In the genomic region with DNA sequence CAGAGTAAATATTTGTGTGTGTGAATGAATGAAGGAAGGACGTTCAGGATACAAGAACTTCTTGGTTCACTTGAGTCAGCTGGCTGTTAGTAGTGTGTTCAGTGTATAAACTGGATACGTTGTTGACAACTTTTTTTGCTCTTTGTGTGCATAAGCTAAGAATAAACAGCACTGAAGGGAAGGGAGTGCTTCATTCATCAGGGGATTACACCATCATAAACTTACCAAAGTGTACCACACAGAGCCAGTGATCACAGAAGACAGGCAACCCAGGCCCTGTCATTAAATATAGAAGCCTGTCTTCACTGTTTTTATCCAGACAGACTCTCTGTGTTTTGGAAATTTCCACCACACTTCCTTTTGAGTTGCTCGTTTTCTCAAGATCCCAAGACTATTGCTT, we compare ENCODE assay signal across 19 cellular contexts. TPM values are rescaled to one million over a fixed set of nuclear protein-coding genes. Genes with fewer than 3 reads are reported as not detected.
"Had no signal": no experiment of that assay in that cellular context is flagged by ENCODE, and none has a peak within 500 bp of the region (broad histone marks: within the 10 kb centered on the region; RNA-seq: fewer than 3 reads in every experiment).

No MANE protein-coding gene starts in this region.

- H3K4me1 Mint-ChIP-seq: naive thymus-derived CD4-positive, alpha-beta T cell; T-cell had no signal

- H3K9me2 ChIP-seq: SK-N-SH had no signal

- H3K27me3 ChIP-seq: testis had no signal

- H3K4me1 ChIP-seq: testis had no signal

- H3K4me3 Mint-ChIP-seq: activated naive CD4-positive, alpha-beta T cell treated with anti-CD3 and anti-CD28 coated beads for 36 hours; activated naive CD8-positive, alpha-beta T cell treated with anti-CD3 and anti-CD28 coated beads, Interleukin-2, amount 50 U/mL, for 24 hours; dendritic cell treated with granulocyte-macrophage colony-stimulating factor and Interleukin-4, amounts not matched to agents 40 ng/mL and 50 ng/mL, for 4 days; naive thymus-derived CD4-positive, alpha-beta T cell; stimulated activated naive CD8-positive, alpha-beta T cell treated with anti-CD3 and anti-CD28 coated beads, Interleukin-15, amount 100 ng/mL, for 72 hours; T-cell had no signal

- H3K27ac Mint-ChIP-seq: activated naive CD4-positive, alpha-beta T cell treated with anti-CD3 and anti-CD28 coated beads for 36 hours; activated naive CD8-positive, alpha-beta T cell treated with anti-CD3 and anti-CD28 coated beads, Interleukin-2, amount 50 U/mL, for 24 hours; dendritic cell treated with granulocyte-macrophage colony-stimulating factor and Interleukin-4, amounts not matched to agents 40 ng/mL and 50 ng/mL, for 4 days; naive thymus-derived CD4-positive, alpha-beta T cell; stimulated activated naive CD8-positive, alpha-beta T cell treated with anti-CD3 and anti-CD28 coated beads, Interleukin-15, amount 100 ng/mL, for 72 hours; T-cell had no signal

- H3K36me3 Mint-ChIP-seq: naive thymus-derived CD4-positive, alpha-beta T cell; T-cell had no signal

- H3K9me3 Mint-ChIP-seq: activated naive CD4-positive, alpha-beta T cell treated with anti-CD3 and anti-CD28 coated beads for 36 hours; activated naive CD8-positive, alpha-beta T cell treated with anti-CD3 and anti-CD28 coated beads, Interleukin-2, amount 50 U/mL, for 24 hours; dendritic cell treated with granulocyte-macrophage colony-stimulating factor and Interleukin-4, amounts not matched to agents 40 ng/mL and 50 ng/mL, for 4 days; naive thymus-derived CD4-positive, alpha-beta T cell; stimulated activated naive CD8-positive, alpha-beta T cell treated with anti-CD3 and anti-CD28 coated beads, Interleukin-15, amount 100 ng/mL, for 72 hours; T-cell had no signal

- H3K9ac ChIP-seq: SK-N-SH had no signal

- H3K4me3 ChIP-seq: testis had no signal

- H3K9me3 ChIP-seq: SK-N-SH, testis had no signal

- ATAC-seq: activated CD4-positive, CD25-positive, alpha-beta regulatory T cell treated with anti-CD3 and anti-CD28 coated beads, Interleukin-2, amount 50 U/mL, for 24 hours; activated naive CD8-positive, alpha-beta T cell treated with anti-CD3 and anti-CD28 coated beads, Interleukin-2, amount 50 U/mL, for 24 hours; naive thymus-derived CD4-positive, alpha-beta T cell; right cardiac atrium; stimulated activated naive CD8-positive, alpha-beta T cell treated with anti-CD3 and anti-CD28 coated beads, Interleukin-15, amount 100 ng/mL, for 72 hours; T-cell had no signal

- DNase-seq: activated CD4-positive, alpha-beta T cell treated with anti-CD3 and anti-CD28 coated beads, Interleukin-2, amount 50 U/mL, for 1 hour; activated CD8-positive, alpha-beta memory T cell treated with anti-CD3 and anti-CD28 coated beads for 24 hours; activated naive CD4-positive, alpha-beta T cell treated with anti-CD3 and anti-CD28 coated beads for 36 hours; activated naive CD8-positive, alpha-beta T cell treated with anti-CD3 and anti-CD28 coated beads, Interleukin-2, amount 50 U/mL, for 24 hours; aorta; cerebellar nuclear complex; hippocampal formation; midbrain; naive thymus-derived CD4-positive, alpha-beta T cell; posterior cingulate gyrus; right cardiac atrium; SK-N-SH; stimulated activated naive CD8-positive, alpha-beta T cell treated with anti-CD3 and anti-CD28 coated beads, Interleukin-15, amount 100 ng/mL, for 72 hours; T-cell; T-helper 9 cell; testis had no signal

- H3K27ac ChIP-seq: epithelial cell of prostate, testis had no signal

- H3K27me3 Mint-ChIP-seq: dendritic cell treated with granulocyte-macrophage colony-stimulating factor and Interleukin-4, amounts not matched to agents 40 ng/mL and 50 ng/mL, for 4 days; stimulated activated naive CD8-positive, alpha-beta T cell treated with anti-CD3 and anti-CD28 coated beads, Interleukin-15, amount 100 ng/mL, for 72 hours had no signal

- H3K4me2 ChIP-seq: SK-N-SH had no signal

RNA-seq across cellular contexts. Expression of a gene that starts 55.5 kb away (rescaled TPM):
- total RNA-seq: activated naive CD4-positive, alpha-beta T cell treated with anti-CD3 and anti-CD28 coated beads for 36 hours had no signal
